ENCODE assay signal across 9 cellular contexts in genomic region chr11:65492387-65492636, GRCh38. TPM values are rescaled to one million over a fixed set of nuclear protein-coding genes. Genes with fewer than 3 reads are reported as not detected.
DNase-seq lines count a peak whose midpoint lies in the region; ATAC-seq, FAIRE-seq and TF ChIP-seq lines count a peak whose summit lies in the region.
"Had no signal": no experiment of that assay in that cellular context is flagged by ENCODE, and none has a peak within 500 bp of the region (broad histone marks: within the 10 kb centered on the region; RNA-seq: fewer than 3 reads in every experiment).

No MANE protein-coding gene starts in this region.

- no peaks in the 10 kb centered on the region for H3K27me3 ChIP-seq in A673 (replicated peaks; ENCODE audit: insufficient read depth, low read depth, low read length, poor library complexity)
- H3K27me3 ChIP-seq in neutrophil = no peaks in the 10 kb centered on the region

- no peak for FAIRE-seq in GM12892 (lab: Jason Lieb, UNC)
- FAIRE-seq: D721Med had no signal

- BruUV-seq in A673 (replicated peaks; lab: Mats Ljungman, UMichigan) = no TSS peak

- POLR2A ChIA-PET in A673 (lab: Charles Lee; ENCODE audit: low non-redundant PET) = interaction anchor here (0.5 to 2.9 kb wide), 9 partner anchors 8 to 109 kb away, joined by 3 to 17 read pairs (median 7); no protein-coding TSS in a partner anchor

- H3K9me3 ChIP-seq in A673 (ENCODE audit: low read depth, low read length, poor library complexity, severe bottlenecking) = no peaks in the 10 kb centered on the region
- no peaks in the 10 kb centered on the region for H3K9me3 ChIP-seq in KOPT-K1 (ENCODE audit: insufficient read depth, low read length, poor library complexity, severe bottlenecking)
- H3K9me3 ChIP-seq in neutrophil = no peaks in the 10 kb centered on the region

- peak overlapping the region; percentile 96 for H3K27ac Mint-ChIP-seq in dendritic cell treated with granulocyte-macrophage colony-stimulating factor and Interleukin-4, amounts not matched to agents 40 ng/mL and 50 ng/mL, for 4 days

- intact Hi-C loops in A673 (cut with micrococcal nuclease; ENCODE audit: unreplicated experiment) = no loop called here
- intact Hi-C loops in dendritic cell treated with granulocyte-macrophage colony-stimulating factor and Interleukin-4, amounts not matched to agents 40 ng/mL and 50 ng/mL, for 4 days (cut with micrococcal nuclease) = no loop called here

- DNase-seq in A673 (ENCODE audit: low spot score) (no peak), D341Med (ENCODE audit: low spot score) (no peak), GM12892 (ENCODE audit: insufficient read length) (no peak)
- no peak for DNase-seq in effector CD4-positive, alpha-beta T cell

- H3K4me3 ChIP-seq in A673 (ENCODE audit: low read depth, low read length, poor library complexity, severe bottlenecking) = no peak overlapping the region
- H3K4me3 ChIP-seq in neutrophil (ENCODE audit: low read depth in 1 of 2, low read length in 1 of 2) = peak overlapping the region; percentile 48 to 52

- H3K9me3 Mint-ChIP-seq in dendritic cell treated with granulocyte-macrophage colony-stimulating factor and Interleukin-4, amounts not matched to agents 40 ng/mL and 50 ng/mL, for 4 days = no peaks in the 10 kb centered on the region

- peaks cover 83% of the 10 kb centered on the region for H3K4me1 ChIP-seq in A673 (ENCODE audit: insufficient read depth, low read length, poor library complexity, severe bottlenecking)
- H3K4me1 ChIP-seq in neutrophil (ENCODE audit: control insufficient read depth in 1 of 2, insufficient read depth in 1 of 2, low read depth in 1 of 2, low read length in 1 of 2) = peaks cover 81 to 88% of the 10 kb centered on the region in 2 experiments

- H3K36me3 ChIP-seq in A673 (ENCODE audit: insufficient read depth, low read length, poor library complexity, severe bottlenecking) = no peaks in the 10 kb centered on the region
- H3K36me3 ChIP-seq in KOPT-K1 (ENCODE audit: insufficient read depth, low read length) = no peaks in the 10 kb centered on the region
- H3K36me3 ChIP-seq in neutrophil = no peaks in the 10 kb centered on the region

- H3K4me1 Mint-ChIP-seq in dendritic cell treated with granulocyte-macrophage colony-stimulating factor and Interleukin-4, amounts not matched to agents 40 ng/mL and 50 ng/mL, for 4 days (ENCODE audit: low read depth) = peaks cover 91% of the 10 kb centered on the region

- TF ChIP-seq POLR2A in GM12892 (IDR thresholded peaks at IDR 0.05; ENCODE audit: low read depth, low read length) = no peak

- peaks cover 5% of the 10 kb centered on the region for H3K36me3 Mint-ChIP-seq in dendritic cell treated with granulocyte-macrophage colony-stimulating factor and Interleukin-4, amounts not matched to agents 40 ng/mL and 50 ng/mL, for 4 days (ENCODE audit: low read depth)

- ATAC-seq in GM19467 (IDR thresholded peaks at IDR 0.05; ENCODE audit: unreplicated experiment) = no peak

- peak overlapping the region; percentile 51 for H3K4me3 Mint-ChIP-seq in dendritic cell treated with granulocyte-macrophage colony-stimulating factor and Interleukin-4, amounts not matched to agents 40 ng/mL and 50 ng/mL, for 4 days

- H3K27ac ChIP-seq in A673 (ENCODE audit: low read depth, low read length, poor library complexity, severe bottlenecking) (peak overlapping the region; percentile 90), KOPT-K1 (ENCODE audit: low read depth, low read length, poor library complexity, severe bottlenecking) (peak overlapping the region; percentile 10), neutrophil (peak overlapping the region; percentile 98)

- no peaks in the 10 kb centered on the region for H3K27me3 Mint-ChIP-seq in dendritic cell treated with granulocyte-macrophage colony-stimulating factor and Interleukin-4, amounts not matched to agents 40 ng/mL and 50 ng/mL, for 4 days

- CTCF ChIA-PET in A673 (lab: Charles Lee) = interaction anchor here (0.6 kb wide), 1 partner anchor 16 kb away, joined by 5 read pairs; no protein-coding TSS in a partner anchor

- TF ChIP-seq CTCF in A673 (conservative IDR thresholded peaks at IDR 0.05; ENCODE audit: low read depth, low read length) = no peak
- TF ChIP-seq CTCF in neutrophil (IDR thresholded peaks at IDR 0.05) = no peak

RNA-seq across cellular contexts. Expression of gene MALAT1, which starts 6.5 kb away (rescaled TPM):
- 4,586 and 4,701 TPM in 2 replicates for total RNA-seq in A673 (2021)
- 5,443 TPM for polyA plus RNA-seq in GM12892 (2012; ENCODE audit: missing spikeins)

RNA-seq across cellular contexts. Expression of gene SCYL1, which starts 32.6 kb away (rescaled TPM):
- 90.6 and 95.7 TPM in 2 replicates for total RNA-seq in A673 (2021)
- 24.6 TPM for polyA plus RNA-seq in GM12892 (2012; ENCODE audit: missing spikeins)

Comparison
In these comparisons a context has a peak if more than half of its experiments do, and no peak if none do; other contexts are left out.
1. H3K27ac ChIP-seq: peak in every context shown above with its lines; median percentile 98 in neutrophil; 90 in A673; 10 in KOPT-K1.